18 cellular contexts compared by ENCODE assay signal in the genomic region with DNA sequence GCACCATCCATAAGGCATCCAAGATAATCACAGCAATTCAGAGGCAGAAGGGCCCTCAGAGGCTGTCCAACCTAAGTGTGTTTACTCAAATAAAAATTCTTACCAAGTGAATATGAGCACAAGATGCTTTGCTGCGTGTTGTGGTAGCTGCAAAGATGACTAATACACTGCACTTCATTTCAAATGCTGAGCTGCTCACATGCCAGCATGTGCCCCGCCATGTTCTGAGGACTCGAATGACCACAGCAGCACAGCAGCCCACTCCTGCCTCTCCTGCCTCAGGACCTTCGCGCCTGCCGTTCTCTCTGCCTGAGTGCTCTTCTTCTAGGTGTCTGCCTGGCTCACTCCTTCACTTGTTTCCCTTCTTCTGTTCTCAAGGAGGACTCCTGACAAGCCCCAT. TPM values are rescaled to one million over a fixed set of nuclear protein-coding genes. Genes with fewer than 3 reads are reported as not detected.
DNase-seq lines count a peak whose midpoint lies in the region; ATAC-seq, FAIRE-seq and TF ChIP-seq lines count a peak whose summit lies in the region.
"Had no signal": no experiment of that assay in that cellular context is flagged by ENCODE, and none has a peak within 500 bp of the region (broad histone marks: within the 10 kb centered on the region; RNA-seq: fewer than 3 reads in every experiment).

No MANE protein-coding gene starts in this region.

- no peak overlapping the region for H2BK12ac ChIP-seq in H1 (ENCODE audit: low read depth, low read length)

- no peak overlapping the region; the same call in 1 of the 2 replicates for H2BK5ac ChIP-seq in H1 (ENCODE audit: low read depth, low read length)

- peak overlapping the region; percentile 73 for H3K27ac Mint-ChIP-seq in activated naive CD4-positive, alpha-beta T cell treated with anti-CD3 and anti-CD28 coated beads, Interleukin-2, amount 50 U/mL, for 24 hours

- no peak overlapping the region for H2BK20ac ChIP-seq in H1 (ENCODE audit: low read length)

- H3K27me3 ChIP-seq in RWPE2 (ENCODE audit: insufficient read depth, poor library complexity, severe bottlenecking) (no peaks in the 10 kb centered on the region), H1 (replicated peaks in 1 of 4; ENCODE audit: control insufficient read depth in 3 of 4, extremely low read depth in 1 of 4, insufficient read depth in 3 of 4, low read length in 3 of 4) (no peaks in the 10 kb centered on the region)

- no peak overlapping the region for H3K56ac ChIP-seq in H1 (replicated peaks; ENCODE audit: insufficient read length, low read depth, low read length)

- H3K9me3 Mint-ChIP-seq in activated naive CD4-positive, alpha-beta T cell treated with anti-CD3 and anti-CD28 coated beads, Interleukin-2, amount 50 U/mL, for 24 hours, result peaks cover 5% of the 10 kb centered on the region

- H3K4ac ChIP-seq in H1 (replicated peaks; ENCODE audit: insufficient read length, low read depth, low read length), result no peak overlapping the region

- H2BK15ac ChIP-seq in H1 (ENCODE audit: low read length), result no peak overlapping the region

- H3K79me2 ChIP-seq in H1 (ENCODE audit: control insufficient read depth in 1 of 2, insufficient read depth in 2 of 2, low read length in 2 of 2), result no peaks in the 10 kb centered on the region

- CTCF ChIA-PET in H1 (lab: Charles Lee; ENCODE audit: partially characterized antibody), result interaction anchor here (1.0 to 3.5 kb wide), 2 partner anchors 46 to 58 kb away, joined by 3 to 9 read pairs; no protein-coding TSS in a partner anchor

- TF ChIP-seq RAD21 in H1 (IDR thresholded peaks at IDR 0.05 in 1 of 2, conservative IDR thresholded peaks at IDR 0.05 in 1 of 2; ENCODE audit: low read depth in 2 of 2, low read length in 2 of 2), result no peak

- H3K4me1 ChIP-seq in RWPE2 (ENCODE audit: insufficient read depth, poor library complexity, severe bottlenecking) (no peaks in the 10 kb centered on the region), H1 (replicated peaks in 1 of 4; ENCODE audit: control insufficient read depth in 3 of 4, insufficient read depth in 4 of 4, low read length in 3 of 4) (no peaks in the 10 kb centered on the region)

- H2BK120ac ChIP-seq in H1 (replicated peaks; ENCODE audit: low read depth, low read length), result no peak overlapping the region

- H3K4me3 Mint-ChIP-seq in activated naive CD4-positive, alpha-beta T cell treated with anti-CD3 and anti-CD28 coated beads, Interleukin-2, amount 50 U/mL, for 24 hours, result no peak overlapping the region

- no peak for TF ChIP-seq POLR2A in H1 (IDR thresholded peaks at IDR 0.05; ENCODE audit: control extremely low read depth in 1 of 2, low read depth in 2 of 2, low read length in 2 of 2)

- no peaks in the 10 kb centered on the region for H4K20me1 ChIP-seq in H1 (replicated peaks in 1 of 2; ENCODE audit: control insufficient read depth in 1 of 2, insufficient read depth in 2 of 2, low read length in 2 of 2)

- TF ChIP-seq CTCF in RWPE2 (IDR thresholded peaks at IDR 0.05; ENCODE audit: poor library complexity, severe bottlenecking) (no peak), H1 (IDR thresholded peaks at IDR 0.05; ENCODE audit: control extremely low read depth in 1 of 3, insufficient read depth in 1 of 3, low read depth in 1 of 3, low read length in 3 of 3) (no peak)

- H3K18ac ChIP-seq in H1 (ENCODE audit: extremely low read depth, low read length), result no peak overlapping the region

- H2AFZ ChIP-seq in H1 (ENCODE audit: low read length), result no peak overlapping the region

- H3K9me3 ChIP-seq in RWPE2 (ENCODE audit: severe bottlenecking), result no peaks in the 10 kb centered on the region
- H3K9me3 ChIP-seq in H1 (ENCODE audit: insufficient read depth in 2 of 2, low read depth in 1 of 2, low read length in 1 of 2), result no peaks in the 10 kb centered on the region

- peaks cover 28% of the 10 kb centered on the region for H3K36me3 Mint-ChIP-seq in activated naive CD4-positive, alpha-beta T cell treated with anti-CD3 and anti-CD28 coated beads, Interleukin-2, amount 50 U/mL, for 24 hours

- H3K36me3 ChIP-seq in RWPE2 (ENCODE audit: low read depth) (no peaks in the 10 kb centered on the region), H1 (ENCODE audit: control insufficient read depth in 2 of 4, insufficient read depth in 4 of 4, low read length in 3 of 4) (no peaks in the 10 kb centered on the region)

- WGBS in H1 (ENCODE audit: extremely low coverage in 1 of 2, insufficient coverage in 1 of 2, insufficient read length in 1 of 2, insufficient replicate concordance in 2 of 2, low coverage in 1 of 2, low lambda C conversion rate in 2 of 2, missing lambda C conversion rate in 1 of 2), 2 experiments, result 93% methylated on average over 6 of the region's 6 CpGs; no CpG with 5 or more reads in 1 of the 2 experiments

- peak; percentile 36; the same call in 1 of the 3 replicates for ATAC-seq in RWPE2 (ENCODE audit: low read depth)
- ATAC-seq: GM12878 had no signal

- H3K4me1 Mint-ChIP-seq in activated naive CD4-positive, alpha-beta T cell treated with anti-CD3 and anti-CD28 coated beads, Interleukin-2, amount 50 U/mL, for 24 hours, result peaks cover 92% of the 10 kb centered on the region

- no peak overlapping the region for H4K91ac ChIP-seq in H1 (replicated peaks; ENCODE audit: insufficient read length, low read length)

- H3K23ac ChIP-seq in H1 (ENCODE audit: insufficient read length), result no peak overlapping the region

- TF ChIP-seq EP300 in H1 (IDR thresholded peaks at IDR 0.05; ENCODE audit: borderline replicate concordance in 1 of 2, low read depth in 2 of 2, low read length in 2 of 2), result no peak

- H4K8ac ChIP-seq in H1 (ENCODE audit: extremely low read depth, insufficient read depth, low read length), result no peak overlapping the region

- no peak overlapping the region for H3K14ac ChIP-seq in H1 (ENCODE audit: insufficient read length)

- H2AK5ac ChIP-seq in H1 (ENCODE audit: low read depth, low read length), result 0 out of 2 replicates have a peak overlapping the region, but pooled peaks have one; percentile 24

- H4K5ac ChIP-seq in H1 (ENCODE audit: insufficient read length, low read depth, low read length), result no peak overlapping the region

- H3K4me3 ChIP-seq in RWPE2 (ENCODE audit: severe bottlenecking), result no peak overlapping the region
- no peak overlapping the region for H3K4me3 ChIP-seq in H1 (ENCODE audit: extremely low read depth in 1 of 4, insufficient read depth in 2 of 4, low read depth in 3 of 4, low read length in 4 of 4)
- H3K4me3 ChIP-seq: GM12878 had no signal

- H3K79me1 ChIP-seq in H1 (ENCODE audit: low read depth, low read length), result no peaks in the 10 kb centered on the region

- no peak overlapping the region for H3K9ac ChIP-seq in H1 (replicated peaks in 1 of 4; ENCODE audit: extremely low read depth in 1 of 4, low read depth in 3 of 4, low read length in 3 of 4)

- FAIRE-seq in H1 (lab: Jason Lieb, UNC) (no peak), urothelium cell line (lab: Jason Lieb, UNC) (no peak), RCC 7860 (lab: Jason Lieb, UNC) (no peak)
- FAIRE-seq: GM12878 had no signal

- no peak overlapping the region for H3K4me2 ChIP-seq in H1 (ENCODE audit: insufficient read depth in 1 of 2, low read depth in 2 of 2, low read length in 2 of 2)

- no peaks in the 10 kb centered on the region for H3K23me2 ChIP-seq in H1 (ENCODE audit: low read depth, low read length)

- DNase-seq in activated naive CD4-positive, alpha-beta T cell (lab: John Stamatoyannopoulos, UW), result no peak
- DNase-seq in RWPE2 (ENCODE audit: low spot score), result no peak
- DNase-seq in H1 (ENCODE audit: low read depth in 1 of 2, low spot score in 2 of 2), result no peak
- peak; percentile 24 for DNase-seq in urothelium cell line (ENCODE audit: low spot score)
- DNase-seq in occipital lobe (lab: John Stamatoyannopoulos, UW), result no peak
- no peak for DNase-seq in RCC 7860 (ENCODE audit: low spot score)
- DNase-seq in RPMI8226, result no peak
- DNase-seq: dermis blood vessel endothelial cell, mesenchymal stem cell, MV-4-11, nucleus accumbens, Right ventricle myocardium superior, substantia nigra, T-helper 9 cell had no signal

- H3K27me3 Mint-ChIP-seq in activated naive CD4-positive, alpha-beta T cell treated with anti-CD3 and anti-CD28 coated beads, Interleukin-2, amount 50 U/mL, for 24 hours, result no peaks in the 10 kb centered on the region

- POLR2A ChIA-PET in H1 (lab: Charles Lee; ENCODE audit: partially characterized antibody), result no interaction called here

- H3K27ac ChIP-seq in RWPE2 (ENCODE audit: poor library complexity, severe bottlenecking) (no peak overlapping the region), H1 (ENCODE audit: low read depth, low read length) (no peak overlapping the region)

TF ChIP-seq in H1, 55 proteins besides CTCF, POLR2A, EP300 and RAD21:
- TF ChIP-seq, protein P1, sequence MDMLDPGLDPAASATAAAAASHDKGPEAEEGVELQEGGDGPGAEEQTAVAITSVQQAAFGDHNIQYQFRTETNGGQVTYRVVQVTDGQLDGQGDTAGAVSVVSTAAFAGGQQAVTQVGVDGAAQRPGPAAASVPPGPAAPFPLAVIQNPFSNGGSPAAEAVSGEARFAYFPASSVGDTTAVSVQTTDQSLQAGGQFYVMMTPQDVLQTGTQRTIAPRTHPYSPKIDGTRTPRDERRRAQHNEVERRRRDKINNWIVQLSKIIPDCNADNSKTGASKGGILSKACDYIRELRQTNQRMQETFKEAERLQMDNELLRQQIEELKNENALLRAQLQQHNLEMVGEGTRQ (IDR thresholded peaks at IDR 0.05; ENCODE audit: low read length), result no peak
- TF ChIP-seq NRF1 (IDR thresholded peaks at IDR 0.05; ENCODE audit: low read depth, low read length) (no peak), CHD1 (IDR thresholded peaks at IDR 0.05; ENCODE audit: low read depth, low read length) (no peak), CBX5 (IDR thresholded peaks at IDR 0.05; ENCODE audit: low read depth, low read length) (no peak), KDM1A (IDR thresholded peaks at IDR 0.05; ENCODE audit: borderline replicate concordance, low read length) (no peak), RBBP5 (IDR thresholded peaks at IDR 0.05; ENCODE audit: borderline replicate concordance, low read depth, low read length) (no peak), TAF1 (IDR thresholded peaks at IDR 0.05; ENCODE audit: low read depth, low read length) (no peak)
- TF ChIP-seq, protein P2, sequence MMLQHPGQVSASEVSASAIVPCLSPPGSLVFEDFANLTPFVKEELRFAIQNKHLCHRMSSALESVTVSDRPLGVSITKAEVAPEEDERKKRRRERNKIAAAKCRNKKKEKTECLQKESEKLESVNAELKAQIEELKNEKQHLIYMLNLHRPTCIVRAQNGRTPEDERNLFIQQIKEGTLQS (IDR thresholded peaks at IDR 0.05; ENCODE audit: insufficient read depth, low read depth, low read length), result no peak

RNA-seq across cellular contexts. Expression of a gene that starts 19.0 kb away (rescaled TPM):
- 4.3 and 4.5 TPM in 2 replicates for total RNA-seq in H1 (2021; fragmentation: NEBNext Ultra II Directional; extraction: Animal tissue kit (Norgen Biotek cat#: 25700))
- 2.7 and 4.2 TPM in 2 replicates for polyA plus RNA-seq in H1 (2011; rRNA removed)
- 2.9 TPM for polyA plus RNA-seq in H1 (2011; cell fraction: cytosol; rRNA removed)
- 6.8 TPM for polyA plus RNA-seq in H1 (2011; cell fraction: nucleus; rRNA removed)
- polyA plus RNA-seq in H1 (2012, experiment 1 of 2), result 3.5 to 6.0 TPM (median 3.9 TPM) in 4 replicates
- 2.5 TPM for polyA plus RNA-seq in H1 (2012, experiment 2 of 2)
- polyA plus RNA-seq in H1 (2013, experiment 1 of 2), result 3.0 TPM
- polyA plus RNA-seq in H1 (2013, experiment 2 of 2), result 2.9 TPM
- polyA minus RNA-seq in H1 (2011; rRNA and poly(A)+ RNA removed), result 4.7 and 5.2 TPM in 2 replicates
- 4.8 TPM for polyA minus RNA-seq in H1 (2011; cell fraction: cytosol; rRNA and poly(A)+ RNA removed)
- polyA minus RNA-seq in H1 (2011; cell fraction: nucleus; rRNA and poly(A)+ RNA removed), result 6.2 TPM
- total RNA-seq in occipital lobe, result 0.62 TPM
- total RNA-seq: dermis blood vessel endothelial cell, HT1080 had no signal
- polyA plus RNA-seq: AG04450 had no signal
